1 cellular context compared by ENCODE assay signal in genomic region chr20:63966172-63966943, GRCh38.
TF ChIP-seq lines count a peak whose summit lies in the region.

No MANE protein-coding gene starts in this region.

TF ChIP-seq in IMR-90, 13 proteins besides CTCF, POLR2A, EP300 and RAD21 (continued from another document):
- TF ChIP-seq ELK1 (IDR thresholded peaks at IDR 0.05; ENCODE audit: borderline replicate concordance, low read depth, low read length) (no peak), MAZ (IDR thresholded peaks at IDR 0.05; ENCODE audit: borderline replicate concordance, low read depth, low read length) (no peak), MXI1 (IDR thresholded peaks at IDR 0.05; ENCODE audit: borderline replicate concordance, low read depth, low read length) (no peak), RCOR1 (IDR thresholded peaks at IDR 0.05; ENCODE audit: insufficient replicate concordance, low read length) (no peak), SMC3 (IDR thresholded peaks at IDR 0.05; ENCODE audit: low read depth, low read length) (no peak), NFE2L2 (IDR thresholded peaks at IDR 0.05; ENCODE audit: low read depth, low read length) (no peak)
TF ChIP-seq in IMR-90: peak in this region for 0.
